34 cellular contexts compared by ENCODE assay signal in the genomic region with DNA sequence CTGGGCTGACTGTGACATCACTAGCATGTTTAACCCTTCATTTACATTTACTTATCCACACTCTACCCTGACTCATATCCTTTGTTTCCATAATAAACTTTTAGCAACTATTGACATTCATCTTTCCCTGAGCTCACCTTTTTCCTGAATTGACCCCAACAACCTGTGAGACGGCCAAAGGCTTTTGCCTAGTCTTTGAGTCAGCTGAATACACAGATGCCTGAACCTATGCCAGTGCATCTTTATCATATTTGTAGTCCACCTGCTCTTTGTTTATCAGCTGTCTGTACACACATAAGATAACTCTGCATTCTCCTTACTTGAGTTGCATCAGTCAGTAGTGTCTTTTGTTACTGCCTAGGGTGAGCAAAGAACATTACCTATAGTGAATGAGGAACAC.
"Had no signal": no experiment of that assay in that cellular context is flagged by ENCODE, and none has a peak within 500 bp of the region (broad histone marks: within the 10 kb centered on the region; RNA-seq: fewer than 3 reads in every experiment).

No MANE protein-coding gene starts in this region.

- H3K36me3 Mint-ChIP-seq: activated naive CD8-positive, alpha-beta T cell treated with anti-CD3 and anti-CD28 coated beads for 36 hours; mesothelial cell of epicardium; naive B cell; stimulated activated memory B cell treated with anti-CD40 and anti-IgM and Interleukin-4, amounts not matched to agents 10 μg/mL and 1 μg/mL and 100 μg/mL, for 72 hours had no signal

- H3K4me1 Mint-ChIP-seq: immature natural killer cell had no signal

- DNase-seq: activated CD4-positive, alpha-beta T cell treated with anti-CD3 and anti-CD28 coated beads for 4 hours; activated CD4-positive, alpha-beta T cell treated with anti-CD3 and anti-CD28 coated beads, Interleukin-2, amount 50 U/mL, for 4 hours; activated CD8-positive, alpha-beta memory T cell treated with anti-CD3 and anti-CD28 coated beads, Interleukin-2, amount 50 U/mL, for 4 hours; activated effector memory CD4-positive, alpha-beta T cell treated with anti-CD3 and anti-CD28 coated beads, Interleukin-2, amount 50 U/mL, for 16 hours; activated naive CD4-positive, alpha-beta T cell treated with anti-CD3 and anti-CD28 coated beads for 36 hours; activated naive CD8-positive, alpha-beta T cell treated with anti-CD3 and anti-CD28 coated beads for 36 hours; activated T-cell treated with anti-CD3 and anti-CD28 coated beads, Interleukin-2, amount 50 U/mL, for 1 hour; adrenal gland; aorta; body of pancreas; cerebellar nuclear complex; colonic mucosa; dorsolateral prefrontal cortex; effector memory CD4-positive, alpha-beta T cell; head of caudate nucleus; hippocampal formation; immature natural killer cell; kidney; naive B cell; occipital lobe; stimulated activated CD4-positive, alpha-beta T cell treated with anti-CD3 and anti-CD28 coated beads, Interleukin-1b, Interleukin-23, amount 100 ng/mL, for 48 hours; stimulated activated CD4-positive, alpha-beta T cell treated with anti-CD3 and anti-CD28 coated beads, Interleukin-4, amount 100 ng/mL, for 4 hours; stimulated activated CD8-positive, alpha-beta memory T cell treated with anti-CD3 and anti-CD28 coated beads, Interleukin-4, amount 100 ng/mL, for 48 hours; stomach; tibial artery; upper lobe of right lung had no signal

- H3K4me3 Mint-ChIP-seq: activated naive CD4-positive, alpha-beta T cell treated with anti-CD3 and anti-CD28 coated beads for 36 hours; activated naive CD8-positive, alpha-beta T cell treated with anti-CD3 and anti-CD28 coated beads for 36 hours; activated T-helper 1 cell treated with anti-CD3 and anti-CD28 coated beads, Interleukin-12 subunit alpha, Interleukin-12 subunit beta, Interleukin-2, Interleukin-4 antibody, amounts not matched to agents 30 ng/mL and 10 ng/mL and 1 ng/mL, durations not matched to agents 14 hours and 24 hours and 36 hours; immature natural killer cell; mesothelial cell of epicardium; naive B cell; stimulated activated memory B cell treated with anti-CD40 and anti-IgM and Interleukin-4, amounts not matched to agents 10 μg/mL and 1 μg/mL and 100 μg/mL, for 72 hours; T-helper 2 cell treated with Interferon-gamma antibody and Interleukin-4, amounts not matched to agents 5 μg/mL and 100 μg/mL, for 36 hours had no signal

- H3K4me3 ChIP-seq: adrenal gland, body of pancreas, cardiac muscle cell, colonic mucosa, dorsolateral prefrontal cortex, right atrium auricular region, smooth muscle cell, stomach, suprapubic skin, tibial artery, upper lobe of right lung had no signal

- ATAC-seq: body of pancreas; stimulated activated memory B cell treated with anti-CD40 and anti-IgM and Interleukin-4, amounts not matched to agents 10 μg/mL and 1 μg/mL and 100 μg/mL, for 72 hours; upper lobe of right lung had no signal

- H3K9me3 ChIP-seq: adrenal gland, body of pancreas, colonic mucosa, right atrium auricular region, stomach, suprapubic skin, tibial artery, upper lobe of right lung had no signal

- H3K4me1 ChIP-seq: adrenal gland, body of pancreas, colonic mucosa, tibial artery had no signal

- H3K4me2 ChIP-seq: smooth muscle cell had no signal

- H3K27me3 ChIP-seq: adrenal gland, body of pancreas, colonic mucosa, dorsolateral prefrontal cortex, right atrium auricular region, stomach, suprapubic skin, tibial artery, upper lobe of right lung had no signal

- FAIRE-seq: kidney had no signal

- H3K9me3 Mint-ChIP-seq: activated naive CD4-positive, alpha-beta T cell treated with anti-CD3 and anti-CD28 coated beads for 36 hours; activated naive CD8-positive, alpha-beta T cell treated with anti-CD3 and anti-CD28 coated beads for 36 hours; immature natural killer cell; stimulated activated memory B cell treated with anti-CD40 and anti-IgM and Interleukin-4, amounts not matched to agents 10 μg/mL and 1 μg/mL and 100 μg/mL, for 72 hours had no signal

- H3K27me3 Mint-ChIP-seq: activated naive CD8-positive, alpha-beta T cell treated with anti-CD3 and anti-CD28 coated beads for 36 hours; naive B cell; stimulated activated memory B cell treated with anti-CD40 and anti-IgM and Interleukin-4, amounts not matched to agents 10 μg/mL and 1 μg/mL and 100 μg/mL, for 72 hours had no signal

- H3K27ac Mint-ChIP-seq: activated naive CD4-positive, alpha-beta T cell treated with anti-CD3 and anti-CD28 coated beads for 36 hours; activated naive CD8-positive, alpha-beta T cell treated with anti-CD3 and anti-CD28 coated beads for 36 hours; activated T-helper 1 cell treated with anti-CD3 and anti-CD28 coated beads, Interleukin-12 subunit alpha, Interleukin-12 subunit beta, Interleukin-2, Interleukin-4 antibody, amounts not matched to agents 30 ng/mL and 10 ng/mL and 1 ng/mL, durations not matched to agents 14 hours and 24 hours and 36 hours; immature natural killer cell; mesothelial cell of epicardium; naive B cell; stimulated activated memory B cell treated with anti-CD40 and anti-IgM and Interleukin-4, amounts not matched to agents 10 μg/mL and 1 μg/mL and 100 μg/mL, for 72 hours; T-helper 2 cell treated with Interferon-gamma antibody and Interleukin-4, amounts not matched to agents 5 μg/mL and 100 μg/mL, for 36 hours had no signal

- H3K27ac ChIP-seq: adrenal gland, body of pancreas, cardiac muscle cell, colonic mucosa, dorsolateral prefrontal cortex, stomach, suprapubic skin, tibial artery, upper lobe of right lung had no signal

- H3K36me3 ChIP-seq: adrenal gland, cardiac muscle cell, colonic mucosa, right atrium auricular region, stomach, suprapubic skin, tibial artery, upper lobe of right lung had no signal
